Comparison of ENCODE assay signal across 26 cellular contexts in genomic region chr14:42854061-42854460, GRCh38.
DNase-seq lines count a peak whose midpoint lies in the region; ATAC-seq and TF ChIP-seq lines count a peak whose summit lies in the region.
"Had no signal": no experiment of that assay in that cellular context is flagged by ENCODE, and none has a peak within 500 bp of the region (broad histone marks: within the 10 kb centered on the region; RNA-seq: fewer than 3 reads in every experiment).

No MANE protein-coding gene starts in this region.

- H3K9me3 ChIP-seq in AG04450 (ENCODE audit: control insufficient read depth, insufficient read depth, low read length) (no peaks in the 10 kb centered on the region), MG63 (no peaks in the 10 kb centered on the region)
- H3K9me3 ChIP-seq: A549, BE2C, SK-N-SH, upper lobe of right lung had no signal

- no peaks in the 10 kb centered on the region for H3K27me3 Mint-ChIP-seq in neural crest cell (ENCODE audit: low read depth)
- H3K27me3 Mint-ChIP-seq in activated CD8-positive, alpha-beta T cell treated with anti-CD3 and anti-CD28 coated beads for 36 hours, result no peaks in the 10 kb centered on the region
- H3K27me3 Mint-ChIP-seq: activated naive CD4-positive, alpha-beta T cell treated with anti-CD3 and anti-CD28 coated beads, Interleukin-2, amount 10 ng/mL, durations not matched to agents 7 days and 5 days; natural killer cell treated with Interleukin-12 subunit alpha and Interleukin-12 subunit beta and Interleukin-15 and Interleukin-18, amount 100 ng/mL, for 72 hours; T-helper 17 cell had no signal

- H3K36me3 ChIP-seq in MG63, result no peaks in the 10 kb centered on the region
- H3K36me3 ChIP-seq: BE2C, upper lobe of right lung had no signal

- H3K27ac ChIP-seq in AG04450 (ENCODE audit: low read depth, low read length), result no peak overlapping the region
- H3K27ac ChIP-seq: A549, HL-60, parathyroid adenoma, upper lobe of right lung had no signal

- no peak for ATAC-seq in activated CD8-positive, alpha-beta T cell treated with anti-CD3 and anti-CD28 coated beads for 36 hours
- ATAC-seq in HG02852 (IDR thresholded peaks at IDR 0.05; ENCODE audit: unreplicated experiment), result no peak
- ATAC-seq: A549; activated CD8-positive, alpha-beta T cell treated with anti-CD3 and anti-CD28 coated beads, Interleukin-2, amount 10 ng/mL, durations not matched to agents 7 days and 5 days; natural killer cell treated with Interleukin-12 subunit alpha and Interleukin-12 subunit beta and Interleukin-15 and Interleukin-18, amount 100 ng/mL, for 72 hours; T-helper 17 cell; upper lobe of right lung had no signal

- H3K4me3 ChIP-seq in AG04450 (ENCODE audit: low read depth, low read length) (no peak overlapping the region), MG63 (no peak overlapping the region), astrocyte of the spinal cord (ENCODE audit: low read depth, low read length) (no peak overlapping the region)
- H3K4me3 ChIP-seq: A549, skin epidermis, upper lobe of right lung had no signal

- peak overlapping the region; percentile 83 for H3K27ac Mint-ChIP-seq in neural crest cell (ENCODE audit: unreplicated experiment)
- H3K27ac Mint-ChIP-seq in activated CD8-positive, alpha-beta T cell treated with anti-CD3 and anti-CD28 coated beads for 36 hours, result no peak overlapping the region
- H3K27ac Mint-ChIP-seq: activated CD8-positive, alpha-beta T cell treated with anti-CD3 and anti-CD28 coated beads, Interleukin-2, amount 10 ng/mL, durations not matched to agents 7 days and 5 days; activated naive CD4-positive, alpha-beta T cell treated with anti-CD3 and anti-CD28 coated beads, Interleukin-2, amount 10 ng/mL, durations not matched to agents 7 days and 5 days; H9; natural killer cell treated with Interleukin-12 subunit alpha and Interleukin-12 subunit beta and Interleukin-15 and Interleukin-18, amount 100 ng/mL, for 72 hours; T-helper 17 cell had no signal

- H3K4me1 Mint-ChIP-seq in neural crest cell, result peaks cover 7% of the 10 kb centered on the region
- H3K4me1 Mint-ChIP-seq in activated CD8-positive, alpha-beta T cell treated with anti-CD3 and anti-CD28 coated beads for 36 hours (ENCODE audit: low read depth), result no peaks in the 10 kb centered on the region
- H3K4me1 Mint-ChIP-seq: activated naive CD4-positive, alpha-beta T cell treated with anti-CD3 and anti-CD28 coated beads, Interleukin-2, amount 10 ng/mL, durations not matched to agents 7 days and 5 days; T-helper 17 cell had no signal

- TF ChIP-seq CTCF in AG04450 (IDR thresholded peaks at IDR 0.05; ENCODE audit: low read depth, low read length), result 0 out of 2 replicates have a peak, but pooled peaks have one; percentile 7
- no peak for TF ChIP-seq CTCF in astrocyte of the spinal cord (IDR thresholded peaks at IDR 0.05; ENCODE audit: low read depth, low read length)
- TF ChIP-seq CTCF in neural crest cell (conservative IDR thresholded peaks at IDR 0.05), result no peak
- TF ChIP-seq CTCF in activated CD8-positive, alpha-beta T cell treated with anti-CD3 and anti-CD28 coated beads for 36 hours (IDR thresholded peaks at IDR 0.05), result no peak

- peak; percentile 15 for DNase-seq in AG04450 (ENCODE audit: low read depth, low spot score)
- DNase-seq in MG63, result peak; percentile 64
- DNase-seq in astrocyte of the spinal cord (ENCODE audit: low read depth, low spot score), result peak; percentile 75
- DNase-seq in neural crest cell (ENCODE audit: low read depth, low spot score), result no peak
- no peak for DNase-seq in NCI-H345 (lab: John Stamatoyannopoulos, UW)
- no peak for DNase-seq in activated CD8-positive, alpha-beta T cell treated with anti-CD3 and anti-CD28 coated beads for 36 hours
- DNase-seq in AML-193 (lab: John Stamatoyannopoulos, UW), result no peak
- DNase-seq: activated CD4-positive, CD25-positive, alpha-beta regulatory T cell treated with anti-CD3 and anti-CD28 coated beads, Interleukin-2, amount 50 U/mL, for 72 hours; activated CD8-positive, alpha-beta T cell treated with anti-CD3 and anti-CD28 coated beads, Interleukin-2, amount 10 ng/mL, durations not matched to agents 7 days and 5 days; activated naive CD4-positive, alpha-beta T cell treated with anti-CD3 and anti-CD28 coated beads, Interleukin-2, amount 10 ng/mL, durations not matched to agents 7 days and 5 days; BE2C; H9; KG1; mammary epithelial cell; NCI-H774; retina; SK-N-SH; stimulated activated naive CD4-positive, alpha-beta T cell treated with Interleukin-2 at 50 U/mL for 16 hours; T-helper 17 cell; upper lobe of right lung had no signal

- in situ Hi-C loops in astrocyte of the spinal cord (cut with HindIII; ENCODE audit: low sequenced_read_pairs), result no loop called here

- POLR2A ChIA-PET in AG04450 (lab: Yijun Ruan, JAX), result no interaction called here
- POLR2A ChIA-PET in activated CD8-positive, alpha-beta T cell treated with anti-CD3 and anti-CD28 coated beads for 36 hours (lab: Charles Lee), result no interaction called here

- no peaks in the 10 kb centered on the region for H3K9me3 Mint-ChIP-seq in neural crest cell
- peaks cover 12% of the 10 kb centered on the region for H3K9me3 Mint-ChIP-seq in activated CD8-positive, alpha-beta T cell treated with anti-CD3 and anti-CD28 coated beads for 36 hours
- H3K9me3 Mint-ChIP-seq: H9 had no signal

- intact Hi-C loops in activated CD8-positive, alpha-beta T cell treated with anti-CD3 and anti-CD28 coated beads for 36 hours (cut with micrococcal nuclease), result no loop called here

- no peaks in the 10 kb centered on the region for H3K36me3 Mint-ChIP-seq in neural crest cell (ENCODE audit: low read depth)
- no peaks in the 10 kb centered on the region for H3K36me3 Mint-ChIP-seq in activated CD8-positive, alpha-beta T cell treated with anti-CD3 and anti-CD28 coated beads for 36 hours (ENCODE audit: low read depth)
- H3K36me3 Mint-ChIP-seq: activated naive CD4-positive, alpha-beta T cell treated with anti-CD3 and anti-CD28 coated beads, Interleukin-2, amount 10 ng/mL, durations not matched to agents 7 days and 5 days had no signal

- H3K27me3 ChIP-seq in AG04450 (ENCODE audit: control insufficient read depth, insufficient read depth, low read length) (no peaks in the 10 kb centered on the region), MG63 (no peaks in the 10 kb centered on the region)
- H3K27me3 ChIP-seq: BE2C, upper lobe of right lung had no signal

- CTCF ChIA-PET in AG04450 (lab: Charles Lee), result interaction anchor here (0.7 kb wide), 1 partner anchor 147 kb away, joined by 3 read pairs; no protein-coding TSS in a partner anchor
- CTCF ChIA-PET in activated CD8-positive, alpha-beta T cell treated with anti-CD3 and anti-CD28 coated beads for 36 hours (lab: Charles Lee), result no interaction called here

- H3K4me3 Mint-ChIP-seq in neural crest cell, result no peak overlapping the region
- H3K4me3 Mint-ChIP-seq in activated CD8-positive, alpha-beta T cell treated with anti-CD3 and anti-CD28 coated beads for 36 hours, result no peak overlapping the region
- H3K4me3 Mint-ChIP-seq: activated CD8-positive, alpha-beta T cell treated with anti-CD3 and anti-CD28 coated beads, Interleukin-2, amount 10 ng/mL, durations not matched to agents 7 days and 5 days; activated naive CD4-positive, alpha-beta T cell treated with anti-CD3 and anti-CD28 coated beads, Interleukin-2, amount 10 ng/mL, durations not matched to agents 7 days and 5 days; H9; natural killer cell treated with Interleukin-12 subunit alpha and Interleukin-12 subunit beta and Interleukin-15 and Interleukin-18, amount 100 ng/mL, for 72 hours; T-helper 17 cell had no signal

Comparison
In these comparisons a context has a peak if more than half of its experiments do, and no peak if none do; other contexts are left out.
1. DNase-seq: peak in AG04450 (single experiment), MG63 (single experiment) and astrocyte of the spinal cord (single experiment); none in neural crest cell (single experiment), NCI-H345 (single experiment), activated CD8-positive, alpha-beta T cell treated with anti-CD3 and anti-CD28 coated beads for 36 hours (single experiment) and AML-193 (0 of 2).